In the genomic region with DNA sequence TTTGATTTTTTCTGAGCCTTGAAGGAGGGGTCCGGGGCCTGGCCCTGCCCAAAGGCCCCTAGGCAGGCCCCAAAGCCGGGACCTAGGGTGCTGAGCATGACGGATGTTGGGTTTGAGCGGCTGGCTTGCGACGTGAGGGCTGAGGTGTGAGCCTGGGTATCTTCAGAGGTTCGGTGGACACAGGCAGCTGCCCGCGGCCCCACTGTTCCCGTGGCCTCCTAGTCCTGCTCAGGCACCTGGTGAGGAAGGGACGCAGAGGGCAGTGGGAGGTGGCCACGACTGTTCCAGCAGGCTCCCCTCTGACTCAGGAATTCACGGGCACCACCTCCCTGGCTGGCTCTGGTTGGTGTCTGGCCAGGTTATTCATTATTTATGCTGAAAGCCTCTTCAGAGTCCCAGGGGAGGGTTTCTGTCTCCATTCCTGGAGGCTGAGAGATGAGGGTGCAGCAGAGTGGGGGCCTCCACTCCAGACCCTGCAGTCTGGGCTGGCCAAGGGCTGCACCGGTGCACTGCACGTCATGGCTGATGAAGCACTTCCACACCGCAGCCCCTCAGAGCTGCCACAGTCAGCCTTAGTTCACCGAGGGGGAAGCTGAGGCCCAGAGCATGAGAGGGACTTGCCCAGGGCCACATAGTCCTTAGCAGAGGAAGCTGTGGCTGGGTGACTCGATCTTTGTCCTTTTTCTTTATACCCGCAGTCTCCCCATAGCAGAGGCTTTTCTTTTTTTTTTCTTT, we compare ENCODE assay signal across 11 cellular contexts. TPM values are rescaled to one million over a fixed set of nuclear protein-coding genes. Genes with fewer than 3 reads are reported as not detected.
A peak's percentile ranks its signal among the peaks of the same experiment; 100 is the strongest.
DNase-seq lines count a peak whose midpoint lies in the region; ATAC-seq, FAIRE-seq and TF ChIP-seq lines count a peak whose summit lies in the region.
"Had no signal": no experiment of that assay in that cellular context is flagged by ENCODE, and none has a peak within 500 bp of the region (broad histone marks: within the 10 kb centered on the region; RNA-seq: fewer than 3 reads in every experiment).

No MANE protein-coding gene starts in this region.

- intact Hi-C loops in kidney (cut with DNase I), result no loop called here

- H3K9me3 ChIP-seq in kidney (ENCODE audit: control insufficient read depth in 1 of 2, low read length in 2 of 2), result no peaks in the 10 kb centered on the region
- H3K9me3 ChIP-seq: SJSA1 had no signal

- peak overlapping the region; percentile 37 to 71 for H3K27ac ChIP-seq in kidney (ENCODE audit: low read depth in 2 of 2, low read length in 2 of 2)
- H3K27ac ChIP-seq: SJSA1 had no signal

- peak; percentile 79 for ATAC-seq in stimulated activated naive CD8-positive, alpha-beta T cell treated with anti-CD3 and anti-CD28 coated beads, Interleukin-15, Interleukin-2, amounts not matched to agents 100 U/mL and 50 U/mL, for 24 hours

- no peak overlapping the region for H3K4me3 ChIP-seq in kidney (ENCODE audit: low read length in 2 of 2)
- H3K4me3 ChIP-seq: SJSA1 had no signal

- H3K4me1 ChIP-seq in kidney (ENCODE audit: control insufficient read depth in 1 of 2, insufficient read depth in 1 of 2, low read depth in 1 of 2, low read length in 2 of 2), result peaks cover 2 to 6% of the 10 kb centered on the region in 2 donors

- peak; percentile 7 for DNase-seq in activated naive CD4-positive, alpha-beta T cell treated with anti-CD3 and anti-CD28 coated beads, Interleukin-2, amount 50 U/mL, for 16 hours
- DNase-seq in activated naive CD4-positive, alpha-beta T cell treated with Interleukin-2 at 50 U/mL for 16 hours, result no peak
- DNase-seq in SK-N-DZ (ENCODE audit: low spot score) (peak; percentile 60), kidney (peak; percentile 83), NCI-H510A (lab: John Stamatoyannopoulos, UW) (no peak), NK-92 (lab: John Stamatoyannopoulos, UW; ENCODE audit: unreplicated experiment) (no peak)
- peak; percentile 23 for DNase-seq in stimulated activated naive CD8-positive, alpha-beta T cell treated with anti-CD3 and anti-CD28 coated beads, Interleukin-15, Interleukin-2, amounts not matched to agents 100 U/mL and 50 U/mL, for 24 hours
- DNase-seq in stimulated activated CD4-positive, alpha-beta T cell treated with anti-CD3 and anti-CD28 coated beads, Interleukin-2, amount 100 ng/mL, for 24 hours, result no peak
- DNase-seq: effector CD8-positive, alpha-beta T cell; KBM-7 had no signal

- no peak overlapping the region for H3K9ac ChIP-seq in kidney (ENCODE audit: low read length in 2 of 2)

- no peak for TF ChIP-seq CTCF in kidney (IDR thresholded peaks at IDR 0.05; ENCODE audit: borderline replicate concordance, extremely low read depth, insufficient read depth)

- no peaks in the 10 kb centered on the region for H3K36me3 ChIP-seq in kidney (ENCODE audit: control insufficient read depth in 1 of 2, insufficient read depth in 2 of 2, low read length in 2 of 2)
- H3K36me3 ChIP-seq: SJSA1 had no signal

- no peak for FAIRE-seq in kidney (lab: Jason Lieb, UNC)

RNA-seq across cellular contexts. Expression of gene MSANTD1, which starts 2.2 kb away (rescaled TPM):
- 0.14 and 0.42 TPM in 2 replicates for polyA plus RNA-seq in SK-N-DZ (2014; cell fraction: cytosol; rRNA removed)
- polyA plus RNA-seq in SK-N-DZ (2014; cell fraction: nucleus; rRNA removed), result 0.55 and 0.96 TPM in 2 replicates
- total RNA-seq in kidney, result 0.91 TPM
- polyA plus RNA-seq in kidney (ENCODE audit: insufficient read depth, low read depth, low replicate concordance), result not detected

RNA-seq across cellular contexts. Expression of gene RGS12, which starts 41.7 kb away (rescaled TPM):
- polyA plus RNA-seq in SK-N-DZ (2014; cell fraction: cytosol; rRNA removed), result 29.6 and 37.0 TPM in 2 replicates
- 54.3 and 245 TPM in 2 replicates for polyA plus RNA-seq in SK-N-DZ (2014; cell fraction: nucleus; rRNA removed)
- total RNA-seq in kidney, result 35.5 TPM
- 18.0 TPM for polyA plus RNA-seq in kidney (ENCODE audit: insufficient read depth, low read depth, low replicate concordance)

Comparison
In these comparisons a context has a peak if more than half of its experiments do, and no peak if none do; other contexts are left out.
1. DNase-seq: peak in activated naive CD4-positive, alpha-beta T cell treated with anti-CD3 and anti-CD28 coated beads, Interleukin-2, amount 50 U/mL, for 16 hours (single experiment), SK-N-DZ (single experiment), kidney (single experiment) and stimulated activated naive CD8-positive, alpha-beta T cell treated with anti-CD3 and anti-CD28 coated beads, Interleukin-15, Interleukin-2, amounts not matched to agents 100 U/mL and 50 U/mL, for 24 hours (single experiment); none in activated naive CD4-positive, alpha-beta T cell treated with Interleukin-2 at 50 U/mL for 16 hours (single experiment), stimulated activated CD4-positive, alpha-beta T cell treated with anti-CD3 and anti-CD28 coated beads, Interleukin-2, amount 100 ng/mL, for 24 hours (0 of 2), NCI-H510A (single experiment) and NK-92 (single experiment).